ENCODE assay signal across 1 cellular context in the genomic region with DNA sequence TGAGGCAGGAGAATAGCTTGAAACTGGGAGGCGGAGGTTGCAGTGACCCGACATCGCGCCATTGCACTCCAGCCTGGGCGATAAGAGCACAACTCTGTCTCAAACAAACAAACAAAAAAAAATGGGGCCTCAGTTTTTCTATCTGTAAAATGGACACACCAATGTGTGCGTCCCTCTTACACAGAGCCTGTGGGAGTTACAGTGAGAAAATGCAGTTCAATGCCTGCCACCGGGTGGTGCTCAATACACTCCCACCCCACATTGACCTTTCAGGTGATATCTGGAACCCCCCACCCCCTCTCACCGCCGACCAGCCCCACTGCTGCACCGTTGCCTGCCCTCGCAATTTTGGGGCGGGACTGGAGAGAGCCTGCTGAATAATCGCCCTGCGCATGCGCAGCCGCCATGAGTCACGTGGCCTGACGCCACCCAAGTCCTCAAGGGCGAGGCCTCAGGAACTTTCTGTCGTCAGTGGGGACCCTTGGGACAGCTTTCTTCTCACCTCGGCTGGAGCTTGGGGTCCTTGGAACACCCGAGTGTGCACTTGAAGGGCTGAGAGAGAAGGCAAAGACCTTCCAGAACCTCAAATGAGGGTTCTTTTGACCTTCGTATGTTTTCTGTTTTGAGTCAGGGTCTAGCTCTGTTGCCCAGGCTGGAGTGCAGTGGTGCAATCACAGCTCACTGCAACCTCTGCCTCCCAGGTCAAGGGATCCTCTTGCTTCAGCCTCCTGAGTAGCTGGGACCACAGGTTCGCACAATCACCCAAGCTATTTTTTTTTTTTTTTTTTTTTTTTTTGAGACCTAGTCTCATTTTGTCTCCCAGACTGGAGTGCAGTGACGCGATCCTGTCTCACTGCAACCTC.
TF ChIP-seq lines count a peak whose summit lies in the region.

No MANE protein-coding gene starts in this region.

TF ChIP-seq in K562, 482 proteins besides CTCF, POLR2A, EP300 and RAD21 (continued from another document and continues in another):
- TF ChIP-seq, protein P1, sequence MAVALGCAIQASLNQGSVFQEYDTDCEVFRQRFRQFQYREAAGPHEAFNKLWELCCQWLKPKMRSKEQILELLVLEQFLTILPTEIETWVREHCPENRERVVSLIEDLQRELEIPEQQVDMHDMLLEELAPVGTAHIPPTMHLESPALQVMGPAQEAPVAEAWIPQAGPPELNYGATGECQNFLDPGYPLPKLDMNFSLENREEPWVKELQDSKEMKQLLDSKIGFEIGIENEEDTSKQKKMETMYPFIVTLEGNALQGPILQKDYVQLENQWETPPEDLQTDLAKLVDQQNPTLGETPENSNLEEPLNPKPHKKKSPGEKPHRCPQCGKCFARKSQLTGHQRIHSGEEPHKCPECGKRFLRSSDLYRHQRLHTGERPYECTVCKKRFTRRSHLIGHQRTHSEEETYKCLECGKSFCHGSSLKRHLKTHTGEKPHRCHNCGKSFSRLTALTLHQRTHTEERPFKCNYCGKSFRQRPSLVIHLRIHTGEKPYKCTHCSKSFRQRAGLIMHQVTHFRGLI (CRISPR knock-in tag; IDR thresholded peaks at IDR 0.05), result no peak
- no peak for TF ChIP-seq GATAD2A (IDR thresholded peaks at IDR 0.05)
- TF ChIP-seq ZBTB8A (IDR thresholded peaks at IDR 0.05; ENCODE audit: partially characterized antibody), result no peak
- TF ChIP-seq MTA1 (IDR thresholded peaks at IDR 0.05; ENCODE audit: borderline replicate concordance), result no peak
- no peak for TF ChIP-seq JUNB (CRISPR knock-in tag; conservative IDR thresholded peaks at IDR 0.05)
- no peak for TF ChIP-seq SLC30A9 (CRISPR knock-in tag; IDR thresholded peaks at IDR 0.05)
- TF ChIP-seq HLTF (IDR thresholded peaks at IDR 0.05), result no peak
- TF ChIP-seq ZNF23 (CRISPR knock-in tag; IDR thresholded peaks at IDR 0.05), result no peak
- TF ChIP-seq, protein P2, sequence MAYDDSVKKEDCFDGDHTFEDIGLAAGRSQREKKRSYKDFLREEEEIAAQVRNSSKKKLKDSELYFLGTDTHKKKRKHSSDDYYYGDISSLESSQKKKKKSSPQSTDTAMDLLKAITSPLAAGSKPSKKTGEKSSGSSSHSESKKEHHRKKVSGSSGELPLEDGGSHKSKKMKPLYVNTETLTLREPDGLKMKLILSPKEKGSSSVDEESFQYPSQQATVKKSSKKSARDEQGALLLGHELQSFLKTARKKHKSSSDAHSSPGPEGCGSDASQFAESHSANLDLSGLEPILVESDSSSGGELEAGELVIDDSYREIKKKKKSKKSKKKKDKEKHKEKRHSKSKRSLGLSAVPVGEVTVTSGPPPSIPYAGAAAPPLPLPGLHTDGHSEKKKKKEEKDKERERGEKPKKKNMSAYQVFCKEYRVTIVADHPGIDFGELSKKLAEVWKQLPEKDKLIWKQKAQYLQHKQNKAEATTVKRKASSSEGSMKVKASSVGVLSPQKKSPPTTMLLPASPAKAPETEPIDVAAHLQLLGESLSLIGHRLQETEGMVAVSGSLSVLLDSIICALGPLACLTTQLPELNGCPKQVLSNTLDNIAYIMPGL (CRISPR knock-in tag; IDR thresholded peaks at IDR 0.05), result no peak
- TF ChIP-seq TAF7 (tag; IDR thresholded peaks at IDR 0.05), result no peak
- no peak for TF ChIP-seq NCOA2 (IDR thresholded peaks at IDR 0.05; ENCODE audit: partially characterized antibody in 2 of 2)
- TF ChIP-seq, protein P3, sequence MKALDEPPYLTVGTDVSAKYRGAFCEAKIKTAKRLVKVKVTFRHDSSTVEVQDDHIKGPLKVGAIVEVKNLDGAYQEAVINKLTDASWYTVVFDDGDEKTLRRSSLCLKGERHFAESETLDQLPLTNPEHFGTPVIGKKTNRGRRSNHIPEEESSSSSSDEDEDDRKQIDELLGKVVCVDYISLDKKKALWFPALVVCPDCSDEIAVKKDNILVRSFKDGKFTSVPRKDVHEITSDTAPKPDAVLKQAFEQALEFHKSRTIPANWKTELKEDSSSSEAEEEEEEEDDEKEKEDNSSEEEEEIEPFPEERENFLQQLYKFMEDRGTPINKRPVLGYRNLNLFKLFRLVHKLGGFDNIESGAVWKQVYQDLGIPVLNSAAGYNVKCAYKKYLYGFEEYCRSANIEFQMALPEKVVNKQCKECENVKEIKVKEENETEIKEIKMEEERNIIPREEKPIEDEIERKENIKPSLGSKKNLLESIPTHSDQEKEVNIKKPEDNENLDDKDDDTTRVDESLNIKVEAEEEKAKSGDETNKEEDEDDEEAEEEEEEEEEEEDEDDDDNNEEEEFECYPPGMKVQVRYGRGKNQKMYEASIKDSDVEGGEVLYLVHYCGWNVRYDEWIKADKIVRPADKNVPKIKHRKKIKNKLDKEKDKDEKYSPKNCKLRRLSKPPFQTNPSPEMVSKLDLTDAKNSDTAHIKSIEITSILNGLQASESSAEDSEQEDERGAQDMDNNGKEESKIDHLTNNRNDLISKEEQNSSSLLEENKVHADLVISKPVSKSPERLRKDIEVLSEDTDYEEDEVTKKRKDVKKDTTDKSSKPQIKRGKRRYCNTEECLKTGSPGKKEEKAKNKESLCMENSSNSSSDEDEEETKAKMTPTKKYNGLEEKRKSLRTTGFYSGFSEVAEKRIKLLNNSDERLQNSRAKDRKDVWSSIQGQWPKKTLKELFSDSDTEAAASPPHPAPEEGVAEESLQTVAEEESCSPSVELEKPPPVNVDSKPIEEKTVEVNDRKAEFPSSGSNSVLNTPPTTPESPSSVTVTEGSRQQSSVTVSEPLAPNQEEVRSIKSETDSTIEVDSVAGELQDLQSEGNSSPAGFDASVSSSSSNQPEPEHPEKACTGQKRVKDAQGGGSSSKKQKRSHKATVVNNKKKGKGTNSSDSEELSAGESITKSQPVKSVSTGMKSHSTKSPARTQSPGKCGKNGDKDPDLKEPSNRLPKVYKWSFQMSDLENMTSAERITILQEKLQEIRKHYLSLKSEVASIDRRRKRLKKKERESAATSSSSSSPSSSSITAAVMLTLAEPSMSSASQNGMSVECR (CRISPR knock-in tag; IDR thresholded peaks at IDR 0.05), result no peak
- peak; percentile 97 for TF ChIP-seq L3MBTL2 (IDR thresholded peaks at IDR 0.05)
- TF ChIP-seq NFRKB (IDR thresholded peaks at IDR 0.05; ENCODE audit: low read depth), result no peak
- peak; percentile 96 for TF ChIP-seq RAD51 (IDR thresholded peaks at IDR 0.05; ENCODE audit: borderline replicate concordance, low read depth)
- no peak for TF ChIP-seq CTBP1 (IDR thresholded peaks at IDR 0.05; ENCODE audit: borderline replicate concordance)
- TF ChIP-seq SUPT5H (IDR thresholded peaks at IDR 0.05), result peak; percentile 49; the same call in 1 of the 2 replicates
- peak; percentile 17; the same call in 1 of the 2 replicates for TF ChIP-seq CEBPG (CRISPR knock-in tag; IDR thresholded peaks at IDR 0.05)
- no peak for TF ChIP-seq CEBPG (tag; conservative IDR thresholded peaks at IDR 0.05 in 1 of 2, IDR thresholded peaks at IDR 0.05 in 1 of 2)
- no peak for TF ChIP-seq TBL1XR1 (IDR thresholded peaks at IDR 0.05; ENCODE audit: low read length in 2 of 2)
- TF ChIP-seq, protein P4, sequence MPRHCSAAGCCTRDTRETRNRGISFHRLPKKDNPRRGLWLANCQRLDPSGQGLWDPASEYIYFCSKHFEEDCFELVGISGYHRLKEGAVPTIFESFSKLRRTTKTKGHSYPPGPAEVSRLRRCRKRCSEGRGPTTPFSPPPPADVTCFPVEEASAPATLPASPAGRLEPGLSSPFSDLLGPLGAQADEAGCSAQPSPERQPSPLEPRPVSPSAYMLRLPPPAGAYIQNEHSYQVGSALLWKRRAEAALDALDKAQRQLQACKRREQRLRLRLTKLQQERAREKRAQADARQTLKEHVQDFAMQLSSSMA (CRISPR knock-in tag; IDR thresholded peaks at IDR 0.05), result no peak
- no peak for TF ChIP-seq HDAC6 (IDR thresholded peaks at IDR 0.05; ENCODE audit: low read depth, low read length)
- TF ChIP-seq, protein P5, sequence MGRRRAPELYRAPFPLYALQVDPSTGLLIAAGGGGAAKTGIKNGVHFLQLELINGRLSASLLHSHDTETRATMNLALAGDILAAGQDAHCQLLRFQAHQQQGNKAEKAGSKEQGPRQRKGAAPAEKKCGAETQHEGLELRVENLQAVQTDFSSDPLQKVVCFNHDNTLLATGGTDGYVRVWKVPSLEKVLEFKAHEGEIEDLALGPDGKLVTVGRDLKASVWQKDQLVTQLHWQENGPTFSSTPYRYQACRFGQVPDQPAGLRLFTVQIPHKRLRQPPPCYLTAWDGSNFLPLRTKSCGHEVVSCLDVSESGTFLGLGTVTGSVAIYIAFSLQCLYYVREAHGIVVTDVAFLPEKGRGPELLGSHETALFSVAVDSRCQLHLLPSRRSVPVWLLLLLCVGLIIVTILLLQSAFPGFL (CRISPR knock-in tag; IDR thresholded peaks at IDR 0.05), result no peak
- TF ChIP-seq, protein P6, sequence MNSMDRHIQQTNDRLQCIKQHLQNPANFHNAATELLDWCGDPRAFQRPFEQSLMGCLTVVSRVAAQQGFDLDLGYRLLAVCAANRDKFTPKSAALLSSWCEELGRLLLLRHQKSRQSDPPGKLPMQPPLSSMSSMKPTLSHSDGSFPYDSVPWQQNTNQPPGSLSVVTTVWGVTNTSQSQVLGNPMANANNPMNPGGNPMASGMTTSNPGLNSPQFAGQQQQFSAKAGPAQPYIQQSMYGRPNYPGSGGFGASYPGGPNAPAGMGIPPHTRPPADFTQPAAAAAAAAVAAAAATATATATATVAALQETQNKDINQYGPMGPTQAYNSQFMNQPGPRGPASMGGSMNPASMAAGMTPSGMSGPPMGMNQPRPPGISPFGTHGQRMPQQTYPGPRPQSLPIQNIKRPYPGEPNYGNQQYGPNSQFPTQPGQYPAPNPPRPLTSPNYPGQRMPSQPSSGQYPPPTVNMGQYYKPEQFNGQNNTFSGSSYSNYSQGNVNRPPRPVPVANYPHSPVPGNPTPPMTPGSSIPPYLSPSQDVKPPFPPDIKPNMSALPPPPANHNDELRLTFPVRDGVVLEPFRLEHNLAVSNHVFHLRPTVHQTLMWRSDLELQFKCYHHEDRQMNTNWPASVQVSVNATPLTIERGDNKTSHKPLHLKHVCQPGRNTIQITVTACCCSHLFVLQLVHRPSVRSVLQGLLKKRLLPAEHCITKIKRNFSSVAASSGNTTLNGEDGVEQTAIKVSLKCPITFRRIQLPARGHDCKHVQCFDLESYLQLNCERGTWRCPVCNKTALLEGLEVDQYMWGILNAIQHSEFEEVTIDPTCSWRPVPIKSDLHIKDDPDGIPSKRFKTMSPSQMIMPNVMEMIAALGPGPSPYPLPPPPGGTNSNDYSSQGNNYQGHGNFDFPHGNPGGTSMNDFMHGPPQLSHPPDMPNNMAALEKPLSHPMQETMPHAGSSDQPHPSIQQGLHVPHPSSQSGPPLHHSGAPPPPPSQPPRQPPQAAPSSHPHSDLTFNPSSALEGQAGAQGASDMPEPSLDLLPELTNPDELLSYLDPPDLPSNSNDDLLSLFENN (IDR thresholded peaks at IDR 0.05; ENCODE audit: low read depth in 2 of 2, low read length in 2 of 2), result no peak
- TF ChIP-seq ZNF766 (CRISPR knock-in tag; conservative IDR thresholded peaks at IDR 0.05), result no peak
- no peak for TF ChIP-seq ZNF695 (CRISPR knock-in tag; IDR thresholded peaks at IDR 0.05)
- TF ChIP-seq, protein P7, sequence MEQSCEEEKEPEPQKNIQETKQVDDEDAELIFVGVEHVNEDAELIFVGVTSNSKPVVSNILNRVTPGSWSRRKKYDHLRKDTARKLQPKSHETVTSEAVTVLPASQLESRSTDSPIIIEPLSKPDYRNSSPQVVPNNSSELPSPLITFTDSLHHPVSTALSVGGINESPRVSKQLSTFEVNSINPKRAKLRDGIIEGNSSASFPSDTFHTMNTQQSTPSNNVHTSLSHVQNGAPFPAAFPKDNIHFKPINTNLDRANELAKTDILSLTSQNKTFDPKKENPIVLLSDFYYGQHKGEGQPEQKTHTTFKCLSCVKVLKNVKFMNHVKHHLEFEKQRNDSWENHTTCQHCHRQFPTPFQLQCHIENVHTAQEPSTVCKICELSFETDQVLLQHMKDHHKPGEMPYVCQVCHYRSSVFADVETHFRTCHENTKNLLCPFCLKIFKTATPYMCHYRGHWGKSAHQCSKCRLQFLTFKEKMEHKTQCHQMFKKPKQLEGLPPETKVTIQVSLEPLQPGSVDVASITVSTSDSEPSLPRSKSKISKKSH (CRISPR knock-in tag; IDR thresholded peaks at IDR 0.05), result no peak
- TF ChIP-seq, protein P8, sequence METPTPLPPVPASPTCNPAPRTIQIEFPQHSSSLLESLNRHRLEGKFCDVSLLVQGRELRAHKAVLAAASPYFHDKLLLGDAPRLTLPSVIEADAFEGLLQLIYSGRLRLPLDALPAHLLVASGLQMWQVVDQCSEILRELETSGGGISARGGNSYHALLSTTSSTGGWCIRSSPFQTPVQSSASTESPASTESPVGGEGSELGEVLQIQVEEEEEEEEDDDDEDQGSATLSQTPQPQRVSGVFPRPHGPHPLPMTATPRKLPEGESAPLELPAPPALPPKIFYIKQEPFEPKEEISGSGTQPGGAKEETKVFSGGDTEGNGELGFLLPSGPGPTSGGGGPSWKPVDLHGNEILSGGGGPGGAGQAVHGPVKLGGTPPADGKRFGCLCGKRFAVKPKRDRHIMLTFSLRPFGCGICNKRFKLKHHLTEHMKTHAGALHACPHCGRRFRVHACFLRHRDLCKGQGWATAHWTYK (CRISPR knock-in tag; IDR thresholded peaks at IDR 0.05), result no peak
- TF ChIP-seq, protein P9, sequence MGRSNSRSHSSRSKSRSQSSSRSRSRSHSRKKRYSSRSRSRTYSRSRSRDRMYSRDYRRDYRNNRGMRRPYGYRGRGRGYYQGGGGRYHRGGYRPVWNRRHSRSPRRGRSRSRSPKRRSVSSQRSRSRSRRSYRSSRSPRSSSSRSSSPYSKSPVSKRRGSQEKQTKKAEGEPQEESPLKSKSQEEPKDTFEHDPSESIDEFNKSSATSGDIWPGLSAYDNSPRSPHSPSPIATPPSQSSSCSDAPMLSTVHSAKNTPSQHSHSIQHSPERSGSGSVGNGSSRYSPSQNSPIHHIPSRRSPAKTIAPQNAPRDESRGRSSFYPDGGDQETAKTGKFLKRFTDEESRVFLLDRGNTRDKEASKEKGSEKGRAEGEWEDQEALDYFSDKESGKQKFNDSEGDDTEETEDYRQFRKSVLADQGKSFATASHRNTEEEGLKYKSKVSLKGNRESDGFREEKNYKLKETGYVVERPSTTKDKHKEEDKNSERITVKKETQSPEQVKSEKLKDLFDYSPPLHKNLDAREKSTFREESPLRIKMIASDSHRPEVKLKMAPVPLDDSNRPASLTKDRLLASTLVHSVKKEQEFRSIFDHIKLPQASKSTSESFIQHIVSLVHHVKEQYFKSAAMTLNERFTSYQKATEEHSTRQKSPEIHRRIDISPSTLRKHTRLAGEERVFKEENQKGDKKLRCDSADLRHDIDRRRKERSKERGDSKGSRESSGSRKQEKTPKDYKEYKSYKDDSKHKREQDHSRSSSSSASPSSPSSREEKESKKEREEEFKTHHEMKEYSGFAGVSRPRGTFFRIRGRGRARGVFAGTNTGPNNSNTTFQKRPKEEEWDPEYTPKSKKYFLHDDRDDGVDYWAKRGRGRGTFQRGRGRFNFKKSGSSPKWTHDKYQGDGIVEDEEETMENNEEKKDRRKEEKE (IDR thresholded peaks at IDR 0.05; ENCODE audit: borderline replicate concordance in 1 of 2, control insufficient read depth in 1 of 2, low read depth in 2 of 2, low read length in 1 of 2), result no peak
- no peak for TF ChIP-seq PHF20 (IDR thresholded peaks at IDR 0.05; ENCODE audit: partially characterized antibody)
- TF ChIP-seq CBX5 (IDR thresholded peaks at IDR 0.05; ENCODE audit: borderline replicate concordance, low read depth), result no peak
- no peak for TF ChIP-seq RBM22 (IDR thresholded peaks at IDR 0.05; ENCODE audit: low read depth, low read length, poor library complexity, severe bottlenecking)
- TF ChIP-seq E2F3 (CRISPR knock-in tag; IDR thresholded peaks at IDR 0.05), result no peak
- no peak for TF ChIP-seq PRMT5 (CRISPR knock-in tag; IDR thresholded peaks at IDR 0.05)
- TF ChIP-seq ZNF140 (CRISPR knock-in tag; IDR thresholded peaks at IDR 0.05), result no peak
- TF ChIP-seq SAFB (IDR thresholded peaks at IDR 0.05; ENCODE audit: borderline replicate concordance, low read depth, low read length), result no peak
- TF ChIP-seq SIX5 (IDR thresholded peaks at IDR 0.05; ENCODE audit: borderline replicate concordance in 1 of 2, insufficient read depth in 1 of 2, low read depth in 1 of 2, low read length in 2 of 2), result no peak
